In the genomic region with DNA sequence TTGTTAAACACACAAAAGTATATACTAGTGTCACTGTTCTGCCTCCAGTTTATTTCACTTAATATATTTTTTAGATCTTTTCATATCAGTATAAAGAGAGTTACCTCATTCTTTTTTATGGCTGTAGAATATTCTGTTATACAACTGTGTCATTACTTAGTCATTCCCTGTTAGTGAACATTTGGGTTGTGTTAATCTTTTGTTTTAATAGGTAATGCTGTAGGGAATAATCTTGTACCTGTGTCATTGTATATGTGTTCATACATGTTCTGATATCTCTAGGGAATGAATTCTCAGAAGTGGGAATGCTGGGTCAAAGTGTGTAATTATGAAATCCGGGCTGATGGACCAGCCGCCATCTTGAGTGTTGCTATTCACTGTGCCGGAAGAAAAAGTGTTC, we compare ENCODE assay signal across 20 cellular contexts.
DNase-seq lines count a peak whose midpoint lies in the region; ATAC-seq and TF ChIP-seq lines count a peak whose summit lies in the region.
"Had no signal": no experiment of that assay in that cellular context is flagged by ENCODE, and none has a peak within 500 bp of the region (broad histone marks: within the 10 kb centered on the region; RNA-seq: fewer than 3 reads in every experiment).

No MANE protein-coding gene starts in this region.

- ATAC-seq in WTC11 = no peak
- ATAC-seq in stimulated activated naive B cell treated with anti-CD40 and anti-IgM and Interleukin-4, amounts not matched to agents 10 μg/mL and 1 μg/mL and 100 μg/mL, for 72 hours (replicated peaks) = no peak
- ATAC-seq in HG02840 (IDR thresholded peaks at IDR 0.05; ENCODE audit: low FRiP score, unreplicated experiment) = no peak
- ATAC-seq in HG03039 (IDR thresholded peaks at IDR 0.05; ENCODE audit: unreplicated experiment) = no peak
- ATAC-seq: PC-3 had no signal

- H3K4me3 Mint-ChIP-seq in IgD-negative memory B cell (peak overlapping the region in 3 of 4 donors; percentile 5 to 89 (median 75)), WTC11 (no peak overlapping the region)
- peak overlapping the region; percentile 19 to 42 for H3K4me3 Mint-ChIP-seq in stimulated activated naive B cell treated with anti-CD40 and anti-IgM and Interleukin-4, amounts not matched to agents 10 μg/mL and 1 μg/mL and 100 μg/mL, for 72 hours
- H3K4me3 Mint-ChIP-seq: CD4-positive, alpha-beta T cell had no signal

- TF ChIP-seq CTCF in WTC11 (IDR thresholded peaks at IDR 0.05) (no peak), epithelial cell of esophagus (IDR thresholded peaks at IDR 0.05; ENCODE audit: insufficient read depth, low read depth, low read length, missing control alignments) (no peak)

- peaks cover 61 to 67% (median 63%) of the 10 kb centered on the region in 3 donors for H3K4me1 Mint-ChIP-seq in IgD-negative memory B cell
- peaks cover 18% of the 10 kb centered on the region for H3K4me1 Mint-ChIP-seq in WTC11
- H3K4me1 Mint-ChIP-seq in stimulated activated naive B cell treated with anti-CD40 and anti-IgM and Interleukin-4, amounts not matched to agents 10 μg/mL and 1 μg/mL and 100 μg/mL, for 72 hours = peaks cover 61 to 88% of the 10 kb centered on the region in 2 donors

- H3K27me3 Mint-ChIP-seq in IgD-negative memory B cell = peaks cover 2% of the 10 kb centered on the region
- no peaks in the 10 kb centered on the region for H3K27me3 Mint-ChIP-seq in WTC11 (ENCODE audit: low read depth)
- H3K27me3 Mint-ChIP-seq in stimulated activated naive B cell treated with anti-CD40 and anti-IgM and Interleukin-4, amounts not matched to agents 10 μg/mL and 1 μg/mL and 100 μg/mL, for 72 hours = no peaks in the 10 kb centered on the region
- H3K27me3 Mint-ChIP-seq: CD4-positive, alpha-beta T cell had no signal

- H3K36me3 Mint-ChIP-seq in IgD-negative memory B cell (peaks cover 29% of the 10 kb centered on the region), WTC11 (peaks cover 45% of the 10 kb centered on the region)
- H3K36me3 Mint-ChIP-seq in stimulated activated naive B cell treated with anti-CD40 and anti-IgM and Interleukin-4, amounts not matched to agents 10 μg/mL and 1 μg/mL and 100 μg/mL, for 72 hours = peaks cover 68 to 80% of the 10 kb centered on the region in 2 donors

- POLR2A ChIA-PET in WTC11 (lab: Charles Lee) = no interaction called here

- CTCF ChIA-PET in WTC11 (lab: Charles Lee) = interaction anchor here (1.5 kb wide), 1 partner anchor 128 kb away, joined by 3 read pairs; no protein-coding TSS in a partner anchor

- H3K27ac Mint-ChIP-seq in IgD-negative memory B cell (peak overlapping the region; percentile 85 to 95 (median 94)), WTC11 (0 out of 2 replicates have a peak overlapping the region, but pooled peaks have one; percentile 13)
- peak overlapping the region; percentile 53 for H3K27ac Mint-ChIP-seq in stimulated activated naive B cell treated with anti-CD40 and anti-IgM and Interleukin-4, amounts not matched to agents 10 μg/mL and 1 μg/mL and 100 μg/mL, for 72 hours
- H3K27ac Mint-ChIP-seq: CD4-positive, alpha-beta T cell had no signal

- no peak overlapping the region for H3K4me3 ChIP-seq in epithelial cell of esophagus (ENCODE audit: low read length)

- DNase-seq in WTC11 (ENCODE audit: low spot score) (no peak), epithelial cell of esophagus (ENCODE audit: low read depth) (peak; percentile 36)
- DNase-seq in stimulated activated naive B cell treated with anti-CD40 and anti-IgM and Interleukin-4, amounts not matched to agents 10 μg/mL and 1 μg/mL and 100 μg/mL, for 72 hours = no peak
- no peak for DNase-seq in stimulated activated CD4-positive, alpha-beta T cell treated with anti-CD3 and anti-CD28 coated beads, Interleukin-4, amount 100 ng/mL, for 4 hours
- DNase-seq: CD4-positive, alpha-beta T cell; COR-L47; DMS79; H7; IMR-90; NCI-H1105; NCI-H146; NCI-H2029 treated with DMSO at 0.1 percent for 48 hours; NCI-H226; NCI-H510A treated with DMSO at 0.1 percent for 48 hours; NCI-H774; PC-3; Right ventricle myocardium superior had no signal

- peaks cover 0 to 1% (median 0%) of the 10 kb centered on the region in 3 donors for H3K9me3 Mint-ChIP-seq in IgD-negative memory B cell
- peaks cover 9% of the 10 kb centered on the region for H3K9me3 Mint-ChIP-seq in WTC11
- no peaks in the 10 kb centered on the region for H3K9me3 Mint-ChIP-seq in stimulated activated naive B cell treated with anti-CD40 and anti-IgM and Interleukin-4, amounts not matched to agents 10 μg/mL and 1 μg/mL and 100 μg/mL, for 72 hours

TF ChIP-seq in WTC11, 78 proteins besides CTCF, POLR2A, EP300 and RAD21:
- TF ChIP-seq IRF2 (CRISPR knock-in tag; IDR thresholded peaks at IDR 0.05; ENCODE audit: borderline replicate concordance, low read depth) (no peak), FOXP1 (CRISPR knock-in tag; IDR thresholded peaks at IDR 0.05; ENCODE audit: borderline replicate concordance) (no peak), NFE2L1 (CRISPR knock-in tag; IDR thresholded peaks at IDR 0.05) (no peak), SMAD3 (CRISPR knock-in tag; IDR thresholded peaks at IDR 0.05; ENCODE audit: borderline replicate concordance) (no peak), ELF4 (CRISPR knock-in tag; IDR thresholded peaks at IDR 0.05; ENCODE audit: low read depth) (no peak)
- TF ChIP-seq, protein P1, sequence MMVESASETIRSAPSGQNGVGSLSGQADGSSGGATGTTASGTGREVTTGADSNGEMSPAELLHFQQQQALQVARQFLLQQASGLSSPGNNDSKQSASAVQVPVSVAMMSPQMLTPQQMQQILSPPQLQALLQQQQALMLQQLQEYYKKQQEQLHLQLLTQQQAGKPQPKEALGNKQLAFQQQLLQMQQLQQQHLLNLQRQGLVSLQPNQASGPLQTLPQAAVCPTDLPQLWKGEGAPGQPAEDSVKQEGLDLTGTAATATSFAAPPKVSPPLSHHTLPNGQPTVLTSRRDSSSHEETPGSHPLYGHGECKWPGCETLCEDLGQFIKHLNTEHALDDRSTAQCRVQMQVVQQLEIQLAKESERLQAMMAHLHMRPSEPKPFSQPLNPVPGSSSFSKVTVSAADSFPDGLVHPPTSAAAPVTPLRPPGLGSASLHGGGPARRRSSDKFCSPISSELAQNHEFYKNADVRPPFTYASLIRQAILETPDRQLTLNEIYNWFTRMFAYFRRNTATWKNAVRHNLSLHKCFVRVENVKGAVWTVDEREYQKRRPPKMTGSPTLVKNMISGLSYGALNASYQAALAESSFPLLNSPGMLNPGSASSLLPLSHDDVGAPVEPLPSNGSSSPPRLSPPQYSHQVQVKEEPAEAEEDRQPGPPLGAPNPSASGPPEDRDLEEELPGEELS (CRISPR knock-in tag; IDR thresholded peaks at IDR 0.05) = no peak

Comparison
In these comparisons a context has a peak if more than half of its experiments do, and no peak if none do; other contexts are left out.
1. H3K27ac Mint-ChIP-seq: peak in every context shown above with its lines; median percentile 94 in IgD-negative memory B cell; 53 in stimulated activated naive B cell treated with anti-CD40 and anti-IgM and Interleukin-4, amounts not matched to agents 10 μg/mL and 1 μg/mL and 100 μg/mL, for 72 hours; 13 in WTC11.